In the genomic region with DNA sequence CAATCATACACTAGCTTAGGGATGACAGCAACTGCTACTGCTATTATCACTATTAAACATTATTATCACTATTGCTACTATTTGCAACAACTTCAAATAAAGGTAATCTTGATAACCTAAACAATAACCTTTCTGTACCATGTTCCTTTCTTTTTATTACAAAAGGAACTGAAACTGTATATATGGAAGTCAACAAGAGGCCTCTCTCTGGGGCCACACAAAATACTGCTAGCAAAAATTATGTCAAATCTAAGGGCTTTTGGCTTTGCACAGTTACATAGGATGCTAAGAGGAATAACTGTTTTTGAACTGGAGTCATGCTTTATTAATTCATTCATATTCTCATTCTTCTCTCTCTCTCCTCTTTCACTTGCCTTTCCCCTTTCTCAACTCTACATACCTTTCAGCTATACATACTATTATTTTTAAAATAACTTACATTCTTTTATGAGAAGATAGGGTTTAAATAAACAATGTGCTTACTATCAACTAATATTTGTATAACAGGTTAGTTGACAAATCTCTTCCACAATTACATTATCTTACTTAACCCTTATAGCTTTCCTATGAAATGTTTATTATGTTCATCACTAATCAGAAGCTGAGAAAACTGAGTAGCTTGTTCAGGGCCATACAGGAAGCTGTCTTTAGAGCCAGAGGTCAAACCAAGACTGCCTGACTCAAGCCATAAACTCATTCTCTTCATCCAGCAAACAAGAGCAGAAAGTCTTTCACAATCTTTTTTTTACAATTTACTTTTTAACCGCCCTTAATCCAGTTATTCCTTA, we compare ENCODE assay signal across 1 cellular context.
A peak's percentile ranks its signal among the peaks of the same experiment; 100 is the strongest.
TF ChIP-seq lines count a peak whose summit lies in the region.

No MANE protein-coding gene starts in this region.

TF ChIP-seq in HepG2, 621 proteins besides CTCF, POLR2A, EP300 and RAD21 (continued from another document):
- TF ChIP-seq, protein P1, sequence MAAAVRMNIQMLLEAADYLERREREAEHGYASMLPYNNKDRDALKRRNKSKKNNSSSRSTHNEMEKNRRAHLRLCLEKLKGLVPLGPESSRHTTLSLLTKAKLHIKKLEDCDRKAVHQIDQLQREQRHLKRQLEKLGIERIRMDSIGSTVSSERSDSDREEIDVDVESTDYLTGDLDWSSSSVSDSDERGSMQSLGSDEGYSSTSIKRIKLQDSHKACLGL (CRISPR knock-in tag; IDR thresholded peaks at IDR 0.05), result no peak
- TF ChIP-seq ZMYM2 (CRISPR knock-in tag; IDR thresholded peaks at IDR 0.05) (no peak), ZNF136 (CRISPR knock-in tag; IDR thresholded peaks at IDR 0.05; ENCODE audit: low read depth) (no peak), ZNF75D (CRISPR knock-in tag; IDR thresholded peaks at IDR 0.05; ENCODE audit: borderline replicate concordance) (no peak), ZNF558 (CRISPR knock-in tag; IDR thresholded peaks at IDR 0.05; ENCODE audit: borderline replicate concordance) (no peak), NONO (IDR thresholded peaks at IDR 0.05) (no peak), NONO (CRISPR knock-in tag; conservative IDR thresholded peaks at IDR 0.05) (no peak), MBNL3 (CRISPR knock-in tag; conservative IDR thresholded peaks at IDR 0.05) (no peak), GATAD2A (CRISPR knock-in tag; IDR thresholded peaks at IDR 0.05) (no peak; the same call in 1 of the 2 replicates), NFIC (IDR thresholded peaks at IDR 0.05; ENCODE audit: low read length) (no peak), ATF7 (IDR thresholded peaks at IDR 0.05) (no peak), ATF7 (CRISPR knock-in tag; IDR thresholded peaks at IDR 0.05) (no peak), EHMT2 (IDR thresholded peaks at IDR 0.05; ENCODE audit: borderline replicate concordance, low read depth, low read length) (no peak), ZNF350 (CRISPR knock-in tag; IDR thresholded peaks at IDR 0.05; ENCODE audit: borderline replicate concordance, low read depth) (no peak)
- TF ChIP-seq, protein P2, sequence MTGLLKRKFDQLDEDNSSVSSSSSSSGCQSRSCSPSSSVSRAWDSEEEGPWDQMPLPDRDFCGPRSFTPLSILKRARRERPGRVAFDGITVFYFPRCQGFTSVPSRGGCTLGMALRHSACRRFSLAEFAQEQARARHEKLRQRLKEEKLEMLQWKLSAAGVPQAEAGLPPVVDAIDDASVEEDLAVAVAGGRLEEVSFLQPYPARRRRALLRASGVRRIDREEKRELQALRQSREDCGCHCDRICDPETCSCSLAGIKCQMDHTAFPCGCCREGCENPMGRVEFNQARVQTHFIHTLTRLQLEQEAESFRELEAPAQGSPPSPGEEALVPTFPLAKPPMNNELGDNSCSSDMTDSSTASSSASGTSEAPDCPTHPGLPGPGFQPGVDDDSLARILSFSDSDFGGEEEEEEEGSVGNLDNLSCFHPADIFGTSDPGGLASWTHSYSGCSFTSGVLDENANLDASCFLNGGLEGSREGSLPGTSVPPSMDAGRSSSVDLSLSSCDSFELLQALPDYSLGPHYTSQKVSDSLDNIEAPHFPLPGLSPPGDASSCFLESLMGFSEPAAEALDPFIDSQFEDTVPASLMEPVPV (CRISPR knock-in tag; IDR thresholded peaks at IDR 0.05), result no peak
- TF ChIP-seq, protein P3, sequence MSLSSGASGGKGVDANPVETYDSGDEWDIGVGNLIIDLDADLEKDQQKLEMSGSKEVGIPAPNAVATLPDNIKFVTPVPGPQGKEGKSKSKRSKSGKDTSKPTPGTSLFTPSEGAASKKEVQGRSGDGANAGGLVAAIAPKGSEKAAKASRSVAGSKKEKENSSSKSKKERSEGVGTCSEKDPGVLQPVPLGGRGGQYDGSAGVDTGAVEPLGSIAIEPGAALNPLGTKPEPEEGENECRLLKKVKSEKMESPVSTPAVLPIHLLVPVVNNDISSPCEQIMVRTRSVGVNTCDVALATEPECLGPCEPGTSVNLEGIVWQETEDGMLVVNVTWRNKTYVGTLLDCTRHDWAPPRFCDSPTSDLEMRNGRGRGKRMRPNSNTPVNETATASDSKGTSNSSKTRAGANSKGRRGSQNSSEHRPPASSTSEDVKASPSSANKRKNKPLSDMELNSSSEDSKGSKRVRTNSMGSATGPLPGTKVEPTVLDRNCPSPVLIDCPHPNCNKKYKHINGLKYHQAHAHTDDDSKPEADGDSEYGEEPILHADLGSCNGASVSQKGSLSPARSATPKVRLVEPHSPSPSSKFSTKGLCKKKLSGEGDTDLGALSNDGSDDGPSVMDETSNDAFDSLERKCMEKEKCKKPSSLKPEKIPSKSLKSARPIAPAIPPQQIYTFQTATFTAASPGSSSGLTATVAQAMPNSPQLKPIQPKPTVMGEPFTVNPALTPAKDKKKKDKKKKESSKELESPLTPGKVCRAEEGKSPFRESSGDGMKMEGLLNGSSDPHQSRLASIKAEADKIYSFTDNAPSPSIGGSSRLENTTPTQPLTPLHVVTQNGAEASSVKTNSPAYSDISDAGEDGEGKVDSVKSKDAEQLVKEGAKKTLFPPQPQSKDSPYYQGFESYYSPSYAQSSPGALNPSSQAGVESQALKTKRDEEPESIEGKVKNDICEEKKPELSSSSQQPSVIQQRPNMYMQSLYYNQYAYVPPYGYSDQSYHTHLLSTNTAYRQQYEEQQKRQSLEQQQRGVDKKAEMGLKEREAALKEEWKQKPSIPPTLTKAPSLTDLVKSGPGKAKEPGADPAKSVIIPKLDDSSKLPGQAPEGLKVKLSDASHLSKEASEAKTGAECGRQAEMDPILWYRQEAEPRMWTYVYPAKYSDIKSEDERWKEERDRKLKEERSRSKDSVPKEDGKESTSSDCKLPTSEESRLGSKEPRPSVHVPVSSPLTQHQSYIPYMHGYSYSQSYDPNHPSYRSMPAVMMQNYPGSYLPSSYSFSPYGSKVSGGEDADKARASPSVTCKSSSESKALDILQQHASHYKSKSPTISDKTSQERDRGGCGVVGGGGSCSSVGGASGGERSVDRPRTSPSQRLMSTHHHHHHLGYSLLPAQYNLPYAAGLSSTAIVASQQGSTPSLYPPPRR (CRISPR knock-in tag; IDR thresholded peaks at IDR 0.05; ENCODE audit: borderline replicate concordance), result no peak
- TF ChIP-seq, protein P4, sequence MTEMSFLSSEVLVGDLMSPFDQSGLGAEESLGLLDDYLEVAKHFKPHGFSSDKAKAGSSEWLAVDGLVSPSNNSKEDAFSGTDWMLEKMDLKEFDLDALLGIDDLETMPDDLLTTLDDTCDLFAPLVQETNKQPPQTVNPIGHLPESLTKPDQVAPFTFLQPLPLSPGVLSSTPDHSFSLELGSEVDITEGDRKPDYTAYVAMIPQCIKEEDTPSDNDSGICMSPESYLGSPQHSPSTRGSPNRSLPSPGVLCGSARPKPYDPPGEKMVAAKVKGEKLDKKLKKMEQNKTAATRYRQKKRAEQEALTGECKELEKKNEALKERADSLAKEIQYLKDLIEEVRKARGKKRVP (CRISPR knock-in tag; IDR thresholded peaks at IDR 0.05), result 0 out of 4 replicates have a peak, but pooled peaks of 1 of the 2 experiments have one; percentile 30
- TF ChIP-seq, protein P5, sequence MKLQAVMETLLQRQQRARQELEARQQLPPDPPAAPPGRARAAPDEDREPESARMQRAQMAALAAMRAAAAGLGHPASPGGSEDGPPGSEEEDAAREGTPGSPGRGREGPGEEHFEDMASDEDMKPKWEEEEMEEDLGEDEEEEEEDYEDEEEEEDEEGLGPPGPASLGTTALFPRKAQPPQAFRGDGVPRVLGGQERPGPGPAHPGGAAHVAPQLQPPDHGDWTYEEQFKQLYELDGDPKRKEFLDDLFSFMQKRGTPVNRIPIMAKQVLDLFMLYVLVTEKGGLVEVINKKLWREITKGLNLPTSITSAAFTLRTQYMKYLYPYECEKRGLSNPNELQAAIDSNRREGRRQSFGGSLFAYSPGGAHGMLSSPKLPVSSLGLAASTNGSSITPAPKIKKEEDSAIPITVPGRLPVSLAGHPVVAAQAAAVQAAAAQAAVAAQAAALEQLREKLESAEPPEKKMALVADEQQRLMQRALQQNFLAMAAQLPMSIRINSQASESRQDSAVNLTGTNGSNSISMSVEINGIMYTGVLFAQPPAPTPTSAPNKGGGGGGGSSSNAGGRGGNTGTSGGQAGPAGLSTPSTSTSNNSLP (IDR thresholded peaks at IDR 0.05; ENCODE audit: low read depth, low read length), result 0 out of 2 replicates have a peak, but pooled peaks have one; percentile 35
- TF ChIP-seq, protein P6, sequence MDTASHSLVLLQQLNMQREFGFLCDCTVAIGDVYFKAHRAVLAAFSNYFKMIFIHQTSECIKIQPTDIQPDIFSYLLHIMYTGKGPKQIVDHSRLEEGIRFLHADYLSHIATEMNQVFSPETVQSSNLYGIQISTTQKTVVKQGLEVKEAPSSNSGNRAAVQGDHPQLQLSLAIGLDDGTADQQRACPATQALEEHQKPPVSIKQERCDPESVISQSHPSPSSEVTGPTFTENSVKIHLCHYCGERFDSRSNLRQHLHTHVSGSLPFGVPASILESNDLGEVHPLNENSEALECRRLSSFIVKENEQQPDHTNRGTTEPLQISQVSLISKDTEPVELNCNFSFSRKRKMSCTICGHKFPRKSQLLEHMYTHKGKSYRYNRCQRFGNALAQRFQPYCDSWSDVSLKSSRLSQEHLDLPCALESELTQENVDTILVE (CRISPR knock-in tag; IDR thresholded peaks at IDR 0.05), result peak; percentile 14; the same call in 1 of the 2 replicates
